27 cellular contexts compared by ENCODE assay signal in the genomic region with DNA sequence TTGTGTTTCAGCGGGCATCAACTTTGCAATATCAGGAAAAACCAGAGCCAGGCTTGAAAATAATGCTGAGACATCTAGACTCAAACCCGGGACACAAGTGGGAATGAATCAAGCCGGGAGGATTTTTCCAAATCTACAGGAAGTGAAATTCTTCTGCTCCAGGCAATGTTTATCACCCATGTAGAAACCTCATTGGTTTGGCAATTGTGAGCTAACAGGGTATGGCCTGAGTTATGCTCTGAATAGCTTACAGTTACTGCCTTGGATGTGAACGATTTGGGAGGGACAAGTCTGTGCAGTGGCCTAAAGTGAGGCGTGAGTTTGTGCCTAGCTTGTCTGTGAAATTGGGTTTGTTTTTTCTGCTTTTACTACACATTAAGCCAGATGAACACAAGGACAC.
"Had no signal": no experiment of that assay in that cellular context is flagged by ENCODE, and none has a peak within 500 bp of the region (broad histone marks: within the 10 kb centered on the region; RNA-seq: fewer than 3 reads in every experiment).

No MANE protein-coding gene starts in this region.

- H3K4me1 Mint-ChIP-seq: activated CD4-positive, alpha-beta T cell treated with anti-CD3 and anti-CD28 coated beads, Interleukin-2, amount 10 ng/mL, durations not matched to agents 7 days and 5 days had no signal

- H3K9me3 Mint-ChIP-seq: activated CD4-positive, alpha-beta memory T cell treated with anti-CD3 and anti-CD28 coated beads for 36 hours; activated CD4-positive, alpha-beta T cell treated with anti-CD3 and anti-CD28 coated beads, Interleukin-2, amount 10 ng/mL, durations not matched to agents 7 days and 5 days; activated T-cell treated with anti-CD3 and anti-CD28 coated beads, Interleukin-2, amount 50 U/mL, for 4 hours had no signal

- H3K36me3 Mint-ChIP-seq: activated CD4-positive, alpha-beta memory T cell treated with anti-CD3 and anti-CD28 coated beads for 36 hours; activated naive CD8-positive, alpha-beta T cell had no signal

- H3K27ac ChIP-seq: brain microvascular endothelial cell, VCaP had no signal

- ATAC-seq: activated T-cell treated with anti-CD3 and anti-CD28 coated beads, Interleukin-2, amount 50 U/mL, for 4 hours; Panc1; Right ventricle myocardium inferior had no signal

- H3K9me3 ChIP-seq: SK-N-SH had no signal

- DNase-seq: activated CD4-positive, alpha-beta memory T cell treated with anti-CD3 and anti-CD28 coated beads for 36 hours; activated CD4-positive, alpha-beta T cell treated with anti-CD3 and anti-CD28 coated beads, Interleukin-2, amount 10 ng/mL, durations not matched to agents 7 days and 5 days; activated CD4-positive, CD25-positive, alpha-beta regulatory T cell; activated CD8-positive, alpha-beta memory T cell treated with anti-CD3 and anti-CD28 coated beads for 24 hours; activated effector memory CD4-positive, alpha-beta T cell treated with anti-CD3 and anti-CD28 coated beads, Interleukin-2, amount 50 U/mL, for 16 hours; activated naive CD4-positive, alpha-beta T cell treated with Interleukin-2 at 50 U/mL for 16 hours; activated T-cell treated with anti-CD3 and anti-CD28 coated beads, Interleukin-2, amount 50 U/mL, for 4 hours; brain microvascular endothelial cell; caudate nucleus; IMR-90; Kasumi-1; KBM-7; NCI-H1092; NCI-H1417; NCI-H1694; NCI-H2029; NCI-H446; NCI-H524 treated with DMSO at 0.1 percent for 48 hours; NCI-H82; OCI-M1; RPMI8226; SK-N-SH; T-helper 1 cell had no signal

- H3K4me3 Mint-ChIP-seq: activated CD4-positive, alpha-beta memory T cell treated with anti-CD3 and anti-CD28 coated beads for 36 hours; activated CD4-positive, alpha-beta T cell treated with anti-CD3 and anti-CD28 coated beads, Interleukin-2, amount 10 ng/mL, durations not matched to agents 7 days and 5 days; activated naive CD8-positive, alpha-beta T cell; activated T-cell treated with anti-CD3 and anti-CD28 coated beads, Interleukin-2, amount 50 U/mL, for 4 hours had no signal

- H3K36me3 ChIP-seq: brain microvascular endothelial cell had no signal

- H3K9ac ChIP-seq: SK-N-SH had no signal

- H3K27ac Mint-ChIP-seq: activated CD4-positive, alpha-beta memory T cell treated with anti-CD3 and anti-CD28 coated beads for 36 hours; activated CD4-positive, alpha-beta T cell treated with anti-CD3 and anti-CD28 coated beads, Interleukin-2, amount 10 ng/mL, durations not matched to agents 7 days and 5 days; activated naive CD8-positive, alpha-beta T cell had no signal
